ENCODE assay signal across 2 cellular contexts in the genomic region with DNA sequence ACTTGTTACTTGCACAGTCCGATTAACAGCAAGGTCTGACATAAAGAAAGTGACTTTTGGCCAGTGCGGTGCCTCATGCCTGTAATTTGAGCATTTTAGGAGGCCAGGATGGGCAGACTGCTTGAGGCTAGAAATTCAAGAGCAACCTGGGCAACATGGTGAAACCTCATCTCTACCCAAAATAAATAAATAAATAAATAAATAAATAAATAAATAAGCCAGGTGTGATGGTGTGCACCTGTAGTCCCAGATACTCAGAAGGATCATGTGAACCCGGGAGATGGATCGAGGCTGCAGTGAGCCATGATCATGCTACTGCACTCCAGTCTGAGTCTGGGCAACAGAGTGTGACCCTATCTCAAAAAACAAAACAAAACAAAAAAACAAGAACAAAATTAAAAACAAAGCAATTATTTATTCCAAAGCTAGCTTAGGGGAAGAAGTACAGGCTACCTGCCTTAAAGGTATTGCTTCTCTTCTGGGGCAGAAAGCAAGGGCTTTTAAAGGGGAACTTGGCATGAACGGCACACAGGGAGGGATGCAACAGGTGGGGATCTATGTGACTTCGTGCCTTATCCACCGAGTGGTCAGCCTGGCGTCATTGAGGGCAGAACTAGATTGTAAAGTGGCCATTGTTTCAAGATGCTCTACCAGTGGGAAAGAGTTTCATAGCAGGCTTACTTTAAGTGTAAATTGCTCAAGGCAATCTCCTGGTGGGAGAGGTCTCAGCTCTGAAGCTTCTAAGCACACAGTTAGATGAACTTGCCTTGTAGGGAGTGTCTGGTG.
A peak's percentile ranks its signal among the peaks of the same experiment; 100 is the strongest.
TF ChIP-seq lines count a peak whose summit lies in the region.

No MANE protein-coding gene starts in this region.

TF ChIP-seq in HEK293, 187 proteins besides CTCF, POLR2A, EP300 and RAD21 (continues in another document):
- TF ChIP-seq ZNF776 (tag by site-specific recombination; IDR thresholded peaks at IDR 0.05; ENCODE audit: borderline replicate concordance) (no peak), ZNF214 (tag by site-specific recombination; IDR thresholded peaks at IDR 0.05; ENCODE audit: borderline replicate concordance) (no peak), ZBTB7A (tag by site-specific recombination; IDR thresholded peaks at IDR 0.05; ENCODE audit: low read depth) (no peak), PBX3 (CRISPR knock-in tag; IDR thresholded peaks at IDR 0.05) (no peak), MYNN (tag by site-specific recombination; IDR thresholded peaks at IDR 0.05; ENCODE audit: borderline replicate concordance) (no peak), ZNF596 (tag by site-specific recombination; IDR thresholded peaks at IDR 0.05) (no peak), ZNF555 (tag by site-specific recombination; conservative IDR thresholded peaks at IDR 0.05) (peak; percentile 57), ZNF37A (tag by site-specific recombination; IDR thresholded peaks at IDR 0.05) (no peak), ZBTB10 (tag by site-specific recombination; IDR thresholded peaks at IDR 0.05) (no peak), SCRT1 (tag by site-specific recombination; IDR thresholded peaks at IDR 0.05; ENCODE audit: borderline replicate concordance) (peak; percentile 86), ZSCAN23 (tag by site-specific recombination; IDR thresholded peaks at IDR 0.05) (no peak), ZNF837 (tag by site-specific recombination; IDR thresholded peaks at IDR 0.05) (no peak), GLIS2 (tag by site-specific recombination; IDR thresholded peaks at IDR 0.05) (no peak), ZNF785 (tag by site-specific recombination; IDR thresholded peaks at IDR 0.05) (no peak), ZNF423 (tag by site-specific recombination; IDR thresholded peaks at IDR 0.05) (no peak), ZNF626 (tag by site-specific recombination; IDR thresholded peaks at IDR 0.05) (no peak), ZNF692 (tag by site-specific recombination; IDR thresholded peaks at IDR 0.05) (no peak)
- TF ChIP-seq, protein P1, sequence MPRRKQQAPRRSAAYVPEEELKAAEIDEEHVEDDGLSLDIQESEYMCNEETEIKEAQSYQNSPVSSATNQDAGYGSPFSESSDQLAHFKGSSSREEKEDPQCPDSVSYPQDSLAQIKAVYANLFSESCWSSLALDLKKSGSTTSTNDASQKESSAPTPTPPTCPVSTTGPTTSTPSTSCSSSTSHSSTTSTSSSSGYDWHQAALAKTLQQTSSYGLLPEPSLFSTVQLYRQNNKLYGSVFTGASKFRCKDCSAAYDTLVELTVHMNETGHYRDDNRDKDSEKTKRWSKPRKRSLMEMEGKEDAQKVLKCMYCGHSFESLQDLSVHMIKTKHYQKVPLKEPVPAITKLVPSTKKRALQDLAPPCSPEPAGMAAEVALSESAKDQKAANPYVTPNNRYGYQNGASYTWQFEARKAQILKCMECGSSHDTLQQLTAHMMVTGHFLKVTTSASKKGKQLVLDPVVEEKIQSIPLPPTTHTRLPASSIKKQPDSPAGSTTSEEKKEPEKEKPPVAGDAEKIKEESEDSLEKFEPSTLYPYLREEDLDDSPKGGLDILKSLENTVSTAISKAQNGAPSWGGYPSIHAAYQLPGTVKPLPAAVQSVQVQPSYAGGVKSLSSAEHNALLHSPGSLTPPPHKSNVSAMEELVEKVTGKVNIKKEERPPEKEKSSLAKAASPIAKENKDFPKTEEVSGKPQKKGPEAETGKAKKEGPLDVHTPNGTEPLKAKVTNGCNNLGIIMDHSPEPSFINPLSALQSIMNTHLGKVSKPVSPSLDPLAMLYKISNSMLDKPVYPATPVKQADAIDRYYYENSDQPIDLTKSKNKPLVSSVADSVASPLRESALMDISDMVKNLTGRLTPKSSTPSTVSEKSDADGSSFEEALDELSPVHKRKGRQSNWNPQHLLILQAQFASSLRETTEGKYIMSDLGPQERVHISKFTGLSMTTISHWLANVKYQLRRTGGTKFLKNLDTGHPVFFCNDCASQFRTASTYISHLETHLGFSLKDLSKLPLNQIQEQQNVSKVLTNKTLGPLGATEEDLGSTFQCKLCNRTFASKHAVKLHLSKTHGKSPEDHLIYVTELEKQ (tag by site-specific recombination; IDR thresholded peaks at IDR 0.05; ENCODE audit: borderline replicate concordance) = no peak

TF ChIP-seq in H1, 55 proteins besides CTCF, POLR2A, EP300 and RAD21:
- TF ChIP-seq RXRA (IDR thresholded peaks at IDR 0.05; ENCODE audit: insufficient read depth, low read depth, low read length) (no peak), MAFK (IDR thresholded peaks at IDR 0.05; ENCODE audit: low read depth, low read length) (no peak), SAP30 (IDR thresholded peaks at IDR 0.05; ENCODE audit: insufficient read depth, insufficient replicate concordance, low read length) (no peak), TEAD4 (IDR thresholded peaks at IDR 0.05; ENCODE audit: low read depth, low read length) (no peak), JUND (IDR thresholded peaks at IDR 0.05; ENCODE audit: low read length) (no peak), TAF7 (optimal IDR thresholded peaks at IDR 0.05; ENCODE audit: borderline replicate concordance, low read depth, low read length) (no peak), CHD1 (IDR thresholded peaks at IDR 0.05; ENCODE audit: low read depth, low read length) (no peak), RBBP5 (IDR thresholded peaks at IDR 0.05; ENCODE audit: borderline replicate concordance, low read depth, low read length) (no peak), SP2 (IDR thresholded peaks at IDR 0.05; ENCODE audit: low read length) (no peak)
